Comparison of ENCODE assay signal across 28 cellular contexts in genomic region chr14:51289169-51289568, GRCh38.
"Had no signal": no experiment of that assay in that cellular context is flagged by ENCODE, and none has a peak within 500 bp of the region (broad histone marks: within the 10 kb centered on the region; RNA-seq: fewer than 3 reads in every experiment).

No MANE protein-coding gene starts in this region.

- H3K36me3 ChIP-seq: left ventricle myocardium inferior, neural progenitor cell, neutrophil, ovary, stomach, thyroid gland, transverse colon, upper lobe of right lung had no signal

- DNase-seq: islet precursor cell; left ventricle myocardium inferior; mesendoderm; naive B cell; natural killer cell; nephron progenitor cell; occipital lobe; ovary; retina; right cardiac atrium; stimulated activated CD4-positive, alpha-beta T cell treated with anti-CD3 and anti-CD28 coated beads, Interleukin-12 subunit alpha, Interleukin-12 subunit beta, amount 100 ng/mL, for 4 hours; stimulated activated CD4-positive, alpha-beta T cell treated with anti-CD3 and anti-CD28 coated beads, Interleukin-15, amount 100 ng/mL, for 24 hours; stimulated activated CD4-positive, alpha-beta T cell treated with anti-CD3 and anti-CD28 coated beads, Interleukin-2, amount 100 ng/mL, for 24 hours; stimulated activated CD4-positive, alpha-beta T cell treated with anti-CD3 and anti-CD28 coated beads, Interleukin-4, amount 100 ng/mL, for 1 hour; stimulated activated naive CD4-positive, alpha-beta T cell; stomach; testis; thyroid gland; transverse colon; upper lobe of right lung had no signal

- H3K27me3 ChIP-seq: hepatocyte, neural progenitor cell, neutrophil, ovary, stomach, testis, thyroid gland, transverse colon, upper lobe of right lung had no signal

- H3K36me3 Mint-ChIP-seq: mesothelial cell of epicardium, naive B cell, natural killer cell, neural progenitor cell had no signal

- H3K27ac ChIP-seq: hepatocyte, left ventricle myocardium inferior, neural progenitor cell, neutrophil, ovary, skin epidermis, stomach, testis, thyroid gland, transverse colon, upper lobe of right lung had no signal

- ATAC-seq: natural killer cell, right cardiac atrium, sciatic nerve, upper lobe of right lung had no signal

- H3K27ac Mint-ChIP-seq: mesothelial cell of epicardium, naive B cell, natural killer cell, nephron progenitor cell, neural progenitor cell, progenitor cell of endocrine pancreas had no signal

- H3K4me3 Mint-ChIP-seq: mesothelial cell of epicardium, naive B cell, natural killer cell, nephron progenitor cell, neural progenitor cell had no signal

- H3K27me3 Mint-ChIP-seq: naive B cell, progenitor cell of endocrine pancreas had no signal

- H3K9me3 ChIP-seq: left ventricle myocardium inferior, neutrophil, ovary, stomach, testis, thyroid gland, transverse colon, upper lobe of right lung had no signal

- H3K4me1 Mint-ChIP-seq: natural killer cell had no signal

- H3K9me3 Mint-ChIP-seq: mesothelial cell of epicardium, naive B cell, natural killer cell, nephron progenitor cell, neural progenitor cell had no signal

- H3K4me3 ChIP-seq: hepatocyte, left ventricle myocardium inferior, lung, neural progenitor cell, ovary, skin epidermis, stomach, testis, thyroid gland, transverse colon, upper lobe of right lung had no signal

- H3K4me1 ChIP-seq: neural progenitor cell had no signal
